Comparison of ENCODE assay signal across 2 cellular contexts in the genomic region with DNA sequence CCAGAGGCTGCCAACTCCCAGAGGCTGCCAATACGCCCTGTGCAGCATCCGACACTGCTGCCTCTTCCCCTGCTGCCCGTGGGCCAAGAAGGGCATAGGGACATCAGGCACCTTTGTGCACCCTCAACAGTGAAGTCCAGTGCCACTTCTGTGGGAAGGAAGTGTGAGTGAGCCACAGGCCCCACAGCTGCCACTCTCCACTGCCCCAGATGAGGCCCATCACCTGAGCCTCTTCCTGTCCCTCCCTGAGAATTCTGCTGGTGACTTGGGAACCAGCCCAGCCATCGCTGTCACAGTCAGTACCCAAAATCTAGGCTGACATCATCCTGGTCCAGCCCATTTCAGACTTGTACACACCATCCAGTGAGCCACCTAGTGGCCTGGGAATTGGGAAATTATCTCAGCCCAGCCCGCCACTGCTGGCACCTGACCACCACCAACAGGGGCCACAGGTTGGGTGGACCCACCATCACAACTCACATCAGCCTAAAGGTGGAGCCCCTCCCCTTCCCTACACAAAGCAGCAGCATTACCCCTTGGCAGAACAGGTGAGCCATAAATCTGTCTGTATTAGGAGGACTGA.
TF ChIP-seq lines count a peak whose summit lies in the region.

No MANE protein-coding gene starts in this region.

TF ChIP-seq in HepG2, 621 proteins besides CTCF, POLR2A, EP300 and RAD21:
- TF ChIP-seq STAG1 (CRISPR knock-in tag; IDR thresholded peaks at IDR 0.05) = 0 out of 2 replicates have a peak, but pooled peaks have one; percentile 13
- TF ChIP-seq, protein P1, sequence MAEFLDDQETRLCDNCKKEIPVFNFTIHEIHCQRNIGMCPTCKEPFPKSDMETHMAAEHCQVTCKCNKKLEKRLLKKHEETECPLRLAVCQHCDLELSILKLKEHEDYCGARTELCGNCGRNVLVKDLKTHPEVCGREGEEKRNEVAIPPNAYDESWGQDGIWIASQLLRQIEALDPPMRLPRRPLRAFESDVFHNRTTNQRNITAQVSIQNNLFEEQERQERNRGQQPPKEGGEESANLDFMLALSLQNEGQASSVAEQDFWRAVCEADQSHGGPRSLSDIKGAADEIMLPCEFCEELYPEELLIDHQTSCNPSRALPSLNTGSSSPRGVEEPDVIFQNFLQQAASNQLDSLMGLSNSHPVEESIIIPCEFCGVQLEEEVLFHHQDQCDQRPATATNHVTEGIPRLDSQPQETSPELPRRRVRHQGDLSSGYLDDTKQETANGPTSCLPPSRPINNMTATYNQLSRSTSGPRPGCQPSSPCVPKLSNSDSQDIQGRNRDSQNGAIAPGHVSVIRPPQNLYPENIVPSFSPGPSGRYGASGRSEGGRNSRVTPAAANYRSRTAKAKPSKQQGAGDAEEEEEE (CRISPR knock-in tag; IDR thresholded peaks at IDR 0.05; ENCODE audit: borderline replicate concordance) = no peak

TF ChIP-seq in H1, 55 proteins besides CTCF, POLR2A, EP300 and RAD21:
- TF ChIP-seq YY1 (IDR thresholded peaks at IDR 0.05; ENCODE audit: low read depth, low read length) (no peak), POU5F1 (IDR thresholded peaks at IDR 0.05; ENCODE audit: low read depth, low read length) (no peak), SUZ12 (IDR thresholded peaks at IDR 0.05; ENCODE audit: low read length) (no peak), SP2 (IDR thresholded peaks at IDR 0.05; ENCODE audit: low read length) (no peak), SRF (IDR thresholded peaks at IDR 0.05; ENCODE audit: low read depth, low read length) (no peak), FOSL1 (IDR thresholded peaks at IDR 0.05; ENCODE audit: insufficient read depth, low read depth, low read length) (no peak), NANOG (IDR thresholded peaks at IDR 0.05; ENCODE audit: insufficient read depth, low read depth, low read length, poor library complexity, severe bottlenecking) (no peak), RFX5 (IDR thresholded peaks at IDR 0.05; ENCODE audit: borderline replicate concordance, low read depth, low read length) (no peak), SP4 (IDR thresholded peaks at IDR 0.05; ENCODE audit: low read length) (no peak), CREB1 (IDR thresholded peaks at IDR 0.05) (no peak), RXRA (IDR thresholded peaks at IDR 0.05; ENCODE audit: insufficient read depth, low read depth, low read length) (no peak), ASH2L (IDR thresholded peaks at IDR 0.05; ENCODE audit: low read length) (no peak), SAP30 (IDR thresholded peaks at IDR 0.05; ENCODE audit: insufficient read depth, insufficient replicate concordance, low read length) (no peak), HDAC2 (IDR thresholded peaks at IDR 0.05; ENCODE audit: borderline replicate concordance in 1 of 2, low read depth in 2 of 2, low read length in 2 of 2) (no peak), MAFK (IDR thresholded peaks at IDR 0.05; ENCODE audit: low read depth, low read length) (no peak), POLR2AphosphoS5 (IDR thresholded peaks at IDR 0.05; ENCODE audit: low read depth, low read length) (no peak), JUND (IDR thresholded peaks at IDR 0.05; ENCODE audit: low read length) (no peak)
